Comparison of ENCODE assay signal across 8 cellular contexts in genomic region chr11:64234840-64235379, GRCh38. TPM values are rescaled to one million over a fixed set of nuclear protein-coding genes. Genes with fewer than 3 reads are reported as not detected.
DNase-seq lines count a peak whose midpoint lies in the region; ATAC-seq and TF ChIP-seq lines count a peak whose summit lies in the region.

No MANE protein-coding gene starts in this region.

- H3K27ac ChIP-seq in psoas muscle, result peak overlapping the region; percentile 91

- H3K4me1 ChIP-seq in NT2/D1 (ENCODE audit: insufficient read depth, insufficient read length) (peaks cover 20% of the 10 kb centered on the region), psoas muscle (peaks cover 26% of the 10 kb centered on the region)

- ATAC-seq in GM19463 (IDR thresholded peaks at IDR 0.05; ENCODE audit: unreplicated experiment), result peak; percentile 28
- peak; percentile 33 for ATAC-seq in Right ventricle myocardium superior (ENCODE audit: poor library complexity)
- ATAC-seq in psoas muscle, result peak; percentile 46 to 58 (median 55)
- no peak for ATAC-seq in GM18873 (IDR thresholded peaks at IDR 0.05; ENCODE audit: low FRiP score, unreplicated experiment)

- DNase-seq in AG09309 (ENCODE audit: low read depth), result no peak
- DNase-seq in NT2/D1 (ENCODE audit: low read depth, low spot score), result no peak
- DNase-seq in activated gamma-delta T cell (lab: John Stamatoyannopoulos, UW), result peak; percentile 53
- peak; percentile 73 for DNase-seq in Right ventricle myocardium superior
- DNase-seq in psoas muscle, result peak; percentile 68 to 71
- no peak for DNase-seq in G401 (ENCODE audit: low spot score)

- intact Hi-C loops in Right ventricle myocardium superior (cut with DNase I), result no loop called here
- intact Hi-C loops in psoas muscle (cut with DNase I), result no loop called here

- H3K36me3 ChIP-seq in NT2/D1 (ENCODE audit: insufficient read depth, insufficient read length, low read length) (peaks cover 26% of the 10 kb centered on the region), psoas muscle (ENCODE audit: insufficient read depth in 1 of 2, low read depth in 1 of 2) (peaks cover 0 to 18% of the 10 kb centered on the region in 2 donors)

- in situ Hi-C loops in G401 (cut with HindIII; ENCODE audit: low sequenced_read_pairs), result no loop called here

- H3K27me3 ChIP-seq in NT2/D1 (ENCODE audit: insufficient read depth, insufficient read length) (peaks cover 13% of the 10 kb centered on the region), psoas muscle (ENCODE audit: insufficient read depth in 3 of 3, low read length in 2 of 3) (no peaks in the 10 kb centered on the region)

- H3K9ac ChIP-seq in NT2/D1 (ENCODE audit: insufficient read length, low read depth), result peak overlapping the region; percentile 54

- no peaks in the 10 kb centered on the region for H3K9me3 ChIP-seq in NT2/D1 (ENCODE audit: insufficient read depth, low read length)
- H3K9me3 ChIP-seq in psoas muscle, result no peaks in the 10 kb centered on the region

- TF ChIP-seq CTCF in AG09309 (IDR thresholded peaks at IDR 0.05; ENCODE audit: control insufficient read depth, insufficient read depth, low read depth, low read length, missing control alignments) (no peak), psoas muscle (IDR thresholded peaks at IDR 0.05) (no peak)

- 2 to 3% (median 2%) methylated on average over 34 to 48 of the region's 48 CpGs for WGBS in psoas muscle, 3 donors

- H3K4me3 ChIP-seq in AG09309 (ENCODE audit: control insufficient read depth, low read depth, low read length) (peak overlapping the region; percentile 67), NT2/D1 (ENCODE audit: insufficient read length, low read depth) (peak overlapping the region; percentile 54), psoas muscle (peak overlapping the region; percentile 78)

RNA-seq across cellular contexts. Expression of gene VEGFB, which starts 0.5 kb away (rescaled TPM):
- total RNA-seq in Right ventricle myocardium superior, result 276 TPM
- total RNA-seq in psoas muscle, result 100 to 1,000 TPM in 2 of 4 donors, 10 to 100 TPM in 2; 77.0 to 125 (median 103) TPM
- 100 to 1,000 TPM in 1 of 3 donors, 10 to 100 TPM in 2; 80.4 to 104 (median 100.0) TPM for polyA plus RNA-seq in psoas muscle
- 14.6 and 27.0 TPM in 2 replicates for total RNA-seq in G401 (2014; rRNA removed; shearing (Covaris generic))

RNA-seq across cellular contexts. Expression of gene DNAJC4, which starts 4.6 kb away (rescaled TPM):
- total RNA-seq in Right ventricle myocardium superior, result 58.0 TPM
- 10 to 100 TPM; 22.9 to 45.8 (median 30.5) TPM for total RNA-seq in psoas muscle
- 10 to 100 TPM; 29.3 to 39.7 (median 29.6) TPM for polyA plus RNA-seq in psoas muscle
- total RNA-seq in G401 (2014; rRNA removed; shearing (Covaris generic)), result 10.3 and 24.1 TPM in 2 replicates

RNA-seq across cellular contexts. Expression of gene FKBP2, which starts 6.0 kb away (rescaled TPM):
- total RNA-seq in Right ventricle myocardium superior (41.6 TPM), psoas muscle (10 to 100 TPM; 17.8 to 26.6 (median 22.3) TPM)
- polyA plus RNA-seq in psoas muscle, result 100 to 1,000 TPM in 1 of 3 donors, 10 to 100 TPM in 2; 45.4 to 228 (median 85.1) TPM
- 20.6 and 27.8 TPM in 2 replicates for total RNA-seq in G401 (2014; rRNA removed; shearing (Covaris generic))

RNA-seq across cellular contexts. Expression of gene NUDT22, which starts 8.8 kb away (rescaled TPM):
- total RNA-seq in Right ventricle myocardium superior (60.8 TPM), psoas muscle (10 to 100 TPM; 39.6 to 59.3 (median 49.6) TPM)
- polyA plus RNA-seq in psoas muscle, result 10 to 100 TPM; 31.6 to 56.0 (median 43.0) TPM
- total RNA-seq in G401 (2014; rRNA removed; shearing (Covaris generic)), result 33.3 and 34.2 TPM in 2 replicates

RNA-seq across cellular contexts. Expression of gene TRPT1, which starts 8.9 kb away (rescaled TPM):
- total RNA-seq in Right ventricle myocardium superior, result 79.8 TPM
- total RNA-seq in psoas muscle, result 100 to 1,000 TPM in 1 of 4 donors, 10 to 100 TPM in 3; 49.6 to 131 (median 92.5) TPM
- polyA plus RNA-seq in psoas muscle, result 100 to 1,000 TPM in 2 of 3 donors, 10 to 100 TPM in 1; 88.9 to 109 (median 103) TPM
- total RNA-seq in G401 (2014; rRNA removed; shearing (Covaris generic)), result 28.9 and 46.2 TPM in 2 replicates

Comparison
In these comparisons a context has a peak if more than half of its experiments do, and no peak if none do; other contexts are left out.
1. DNase-seq: peak in activated gamma-delta T cell (single experiment), Right ventricle myocardium superior (single experiment) and psoas muscle (2 of 2); none in AG09309 (single experiment), NT2/D1 (single experiment) and G401 (single experiment).
2. Peak in every context shown above with its lines, with median percentiles within 50 percentile points of each other: H3K4me3 ChIP-seq.